11 cellular contexts compared by ENCODE assay signal in genomic region chr10:61452229-61452651, GRCh38. TPM values are rescaled to one million over a fixed set of nuclear protein-coding genes. Genes with fewer than 3 reads are reported as not detected.
DNase-seq lines count a peak whose midpoint lies in the region; ATAC-seq lines count a peak whose summit lies in the region.
"Had no signal": no experiment of that assay in that cellular context is flagged by ENCODE, and none has a peak within 500 bp of the region (broad histone marks: within the 10 kb centered on the region; RNA-seq: fewer than 3 reads in every experiment).

No MANE protein-coding gene starts in this region.

- H3K27ac Mint-ChIP-seq in stimulated activated memory B cell treated with anti-CD40 and anti-IgM and Interleukin-4, amounts not matched to agents 10 μg/mL and 1 μg/mL and 100 μg/mL, for 72 hours = no peak overlapping the region

- peaks cover 17% of the 10 kb centered on the region for H3K4me1 Mint-ChIP-seq in stimulated activated memory B cell treated with anti-CD40 and anti-IgM and Interleukin-4, amounts not matched to agents 10 μg/mL and 1 μg/mL and 100 μg/mL, for 72 hours

- no peak for ATAC-seq in stimulated activated memory B cell treated with anti-CD40 and anti-IgM and Interleukin-4, amounts not matched to agents 10 μg/mL and 1 μg/mL and 100 μg/mL, for 72 hours

- no peaks in the 10 kb centered on the region for H3K36me3 Mint-ChIP-seq in stimulated activated memory B cell treated with anti-CD40 and anti-IgM and Interleukin-4, amounts not matched to agents 10 μg/mL and 1 μg/mL and 100 μg/mL, for 72 hours

- H3K9me3 Mint-ChIP-seq in stimulated activated memory B cell treated with anti-CD40 and anti-IgM and Interleukin-4, amounts not matched to agents 10 μg/mL and 1 μg/mL and 100 μg/mL, for 72 hours = no peaks in the 10 kb centered on the region

- DNase-seq in NCI-H345 (lab: John Stamatoyannopoulos, UW) (peak; percentile 11), NCI-H345 treated with DMSO at 0.1 percent for 48 hours (lab: John Stamatoyannopoulos, UW; ENCODE audit: unreplicated experiment) (no peak), astrocyte of the hippocampus (ENCODE audit: low read depth, low spot score) (peak; percentile 29), islet precursor cell (peak; percentile 70), NCI-H187 treated with DMSO at 0.1 percent for 48 hours (lab: John Stamatoyannopoulos, UW) (no peak), cerebellar nuclear complex (lab: John Stamatoyannopoulos, UW) (no peak), H4 (ENCODE audit: low spot score) (no peak)
- DNase-seq: amniotic stem cell, occipital lobe, SJCRH30 had no signal

- H3K27me3 Mint-ChIP-seq in stimulated activated memory B cell treated with anti-CD40 and anti-IgM and Interleukin-4, amounts not matched to agents 10 μg/mL and 1 μg/mL and 100 μg/mL, for 72 hours = peaks cover 47% of the 10 kb centered on the region

- peak overlapping the region; percentile 7 for H3K4me3 Mint-ChIP-seq in stimulated activated memory B cell treated with anti-CD40 and anti-IgM and Interleukin-4, amounts not matched to agents 10 μg/mL and 1 μg/mL and 100 μg/mL, for 72 hours

RNA-seq across cellular contexts. Expression of gene TMEM26, which starts 0.9 kb away (rescaled TPM):
- not detected in 2 replicates for total RNA-seq in H4 (2014; rRNA removed; shearing (Covaris generic))
- total RNA-seq: SJCRH30 had no signal

Comparison
In these comparisons a context has a peak if more than half of its experiments do, and no peak if none do; other contexts are left out.
1. DNase-seq: peak in NCI-H345 (single experiment), astrocyte of the hippocampus (single experiment) and islet precursor cell (single experiment); none in NCI-H345 treated with DMSO at 0.1 percent for 48 hours (single experiment), NCI-H187 treated with DMSO at 0.1 percent for 48 hours (single experiment), cerebellar nuclear complex (0 of 2) and H4 (single experiment).